ENCODE assay signal across 17 cellular contexts in genomic region chr7:2823124-2823523, GRCh38. TPM values are rescaled to one million over a fixed set of nuclear protein-coding genes. Genes with fewer than 3 reads are reported as not detected.
DNase-seq lines count a peak whose midpoint lies in the region; ATAC-seq and TF ChIP-seq lines count a peak whose summit lies in the region.
"Had no signal": no experiment of that assay in that cellular context is flagged by ENCODE, and none has a peak within 500 bp of the region (broad histone marks: within the 10 kb centered on the region; RNA-seq: fewer than 3 reads in every experiment).

No MANE protein-coding gene starts in this region.

- whole genome bisulfite sequencing in mammary epithelial cell (ENCODE audit: low coverage, missing lambda C conversion rate) = 92% methylated on average over 5 of the region's 6 CpGs

- no peaks in the 10 kb centered on the region for H3K9me3 Mint-ChIP-seq in stimulated activated memory B cell treated with anti-CD40 and anti-IgM and Interleukin-4, amounts not matched to agents 10 μg/mL and 1 μg/mL and 100 μg/mL, for 72 hours
- H3K9me3 Mint-ChIP-seq in activated naive CD8-positive, alpha-beta T cell treated with anti-CD3 and anti-CD28 coated beads for 36 hours = no peaks in the 10 kb centered on the region
- H3K9me3 Mint-ChIP-seq: CD4-positive, alpha-beta T cell; stimulated activated naive CD8-positive, alpha-beta T cell treated with anti-CD3 and anti-CD28 coated beads, Interleukin-15, Interleukin-2, amounts not matched to agents 100 ng/mL and 50 ng/mL, for 24 hours; T-helper 2 cell treated with Interferon-gamma antibody and Interleukin-4, amounts not matched to agents 5 μg/mL and 100 μg/mL, for 36 hours had no signal

- intact Hi-C loops in mammary epithelial cell (cut with micrococcal nuclease) = loop anchor here (5.0 kb wide), 1 partner anchor 49 kb away; no protein-coding TSS in a partner anchor

- H3K4me3 ChIP-seq in mammary epithelial cell (replicated peaks in 1 of 3; ENCODE audit: insufficient read depth in 1 of 3, low read depth in 2 of 3, low read length in 3 of 3) (no peak overlapping the region), iPS-15b (ENCODE audit: low read depth, low read length) (no peak overlapping the region)
- no peak overlapping the region for H3K4me3 ChIP-seq in effector memory CD4-positive, alpha-beta T cell (ENCODE audit: insufficient read depth, low read depth, low read length, poor library complexity, severe bottlenecking)

- peak overlapping the region; percentile 99 for H3K27ac Mint-ChIP-seq in stimulated activated memory B cell treated with anti-CD40 and anti-IgM and Interleukin-4, amounts not matched to agents 10 μg/mL and 1 μg/mL and 100 μg/mL, for 72 hours
- H3K27ac Mint-ChIP-seq in activated naive CD8-positive, alpha-beta T cell treated with anti-CD3 and anti-CD28 coated beads for 36 hours = no peak overlapping the region
- H3K27ac Mint-ChIP-seq: activated CD8-positive, alpha-beta T cell treated with anti-CD3 and anti-CD28 coated beads, Interleukin-2, amount 10 ng/mL, durations not matched to agents 7 days and 5 days; CD4-positive, alpha-beta T cell; stimulated activated naive CD8-positive, alpha-beta T cell treated with anti-CD3 and anti-CD28 coated beads, Interleukin-15, Interleukin-2, amounts not matched to agents 100 ng/mL and 50 ng/mL, for 24 hours; T-helper 2 cell treated with Interferon-gamma antibody and Interleukin-4, amounts not matched to agents 5 μg/mL and 100 μg/mL, for 36 hours had no signal

- peak overlapping the region; percentile 92 for H3K27ac ChIP-seq in mammary epithelial cell (ENCODE audit: insufficient read depth, low read depth, low read length)
- H3K27ac ChIP-seq in effector memory CD4-positive, alpha-beta T cell (ENCODE audit: insufficient read depth, low read length, poor library complexity, severe bottlenecking) = no peak overlapping the region

- H3K27me3 ChIP-seq in mammary epithelial cell (ENCODE audit: insufficient read depth, low read length) (no peaks in the 10 kb centered on the region), iPS-15b (ENCODE audit: control insufficient read depth, insufficient read depth, low read length) (no peaks in the 10 kb centered on the region)
- H3K27me3 ChIP-seq in effector memory CD4-positive, alpha-beta T cell (replicated peaks; ENCODE audit: control insufficient read depth, insufficient read depth, low read length, poor library complexity, severe bottlenecking) = no peaks in the 10 kb centered on the region

- peaks cover 45% of the 10 kb centered on the region for H3K36me3 Mint-ChIP-seq in stimulated activated memory B cell treated with anti-CD40 and anti-IgM and Interleukin-4, amounts not matched to agents 10 μg/mL and 1 μg/mL and 100 μg/mL, for 72 hours
- peaks cover 2% of the 10 kb centered on the region for H3K36me3 Mint-ChIP-seq in activated naive CD8-positive, alpha-beta T cell treated with anti-CD3 and anti-CD28 coated beads for 36 hours

- DNase-seq in NCI-H187 treated with DMSO at 0.1 percent for 48 hours (lab: John Stamatoyannopoulos, UW) (peak; percentile 17), mammary epithelial cell (no peak), NCI-H128 (lab: John Stamatoyannopoulos, UW; ENCODE audit: unreplicated experiment) (no peak)
- no peak for DNase-seq in activated naive CD8-positive, alpha-beta T cell treated with anti-CD3 and anti-CD28 coated beads for 36 hours
- DNase-seq in effector memory CD4-positive, alpha-beta T cell = no peak
- DNase-seq: activated CD8-positive, alpha-beta T cell treated with anti-CD3 and anti-CD28 coated beads, Interleukin-2, amount 10 ng/mL, durations not matched to agents 7 days and 5 days; activated gamma-delta T cell treated with Interleukin-2 at 50 U/mL for 16 hours; CD4-positive, alpha-beta T cell; NCI-H1048; NCI-H2227 treated with DMSO at 0.1 percent for 48 hours; OCI-M1; stimulated activated CD4-positive, alpha-beta T cell treated with anti-CD3 and anti-CD28 coated beads, Interleukin-4, amount 100 ng/mL, for 24 hours had no signal

- in situ Hi-C loops in mammary epithelial cell (cut with MboI; ENCODE audit: low sequenced_read_pairs in 2 of 2) = no loop called here

- H4K20me1 ChIP-seq in mammary epithelial cell (ENCODE audit: insufficient read depth, low read length) = no peaks in the 10 kb centered on the region

- dilution Hi-C loops in mammary epithelial cell (cut with HindIII; ENCODE audit: low sequenced_read_pairs) = no loop called here

- H3K4me1 ChIP-seq in mammary epithelial cell (ENCODE audit: insufficient read depth, low read length) (peaks cover 47% of the 10 kb centered on the region), iPS-15b (ENCODE audit: control insufficient read depth, insufficient read depth, low read length) (peaks cover 65% of the 10 kb centered on the region)
- no peaks in the 10 kb centered on the region for H3K4me1 ChIP-seq in effector memory CD4-positive, alpha-beta T cell (ENCODE audit: control insufficient read depth, insufficient read depth, low read length, poor library complexity, severe bottlenecking)

- no peaks in the 10 kb centered on the region for H3K27me3 Mint-ChIP-seq in stimulated activated memory B cell treated with anti-CD40 and anti-IgM and Interleukin-4, amounts not matched to agents 10 μg/mL and 1 μg/mL and 100 μg/mL, for 72 hours
- H3K27me3 Mint-ChIP-seq in activated naive CD8-positive, alpha-beta T cell treated with anti-CD3 and anti-CD28 coated beads for 36 hours = no peaks in the 10 kb centered on the region
- H3K27me3 Mint-ChIP-seq: CD4-positive, alpha-beta T cell; stimulated activated naive CD8-positive, alpha-beta T cell treated with anti-CD3 and anti-CD28 coated beads, Interleukin-15, Interleukin-2, amounts not matched to agents 100 ng/mL and 50 ng/mL, for 24 hours had no signal

- H3K79me2 ChIP-seq in mammary epithelial cell (ENCODE audit: insufficient read depth, low read length) = peaks cover 76% of the 10 kb centered on the region

- H3K4me2 ChIP-seq in mammary epithelial cell (ENCODE audit: insufficient read depth, low read depth, low read length) = no peak overlapping the region

- H3K9me3 ChIP-seq in mammary epithelial cell (replicated peaks; ENCODE audit: insufficient read depth, low read length) (no peaks in the 10 kb centered on the region), iPS-15b (ENCODE audit: control insufficient read depth, insufficient read depth, low read length) (no peaks in the 10 kb centered on the region)
- no peaks in the 10 kb centered on the region for H3K9me3 ChIP-seq in effector memory CD4-positive, alpha-beta T cell (ENCODE audit: control insufficient read depth, low read length)

- H3K9ac ChIP-seq in mammary epithelial cell (ENCODE audit: insufficient read depth, low read length) (no peak overlapping the region), iPS-15b (ENCODE audit: low read depth, low read length) (peak overlapping the region; percentile 14)

- no peaks in the 10 kb centered on the region for H3K36me3 ChIP-seq in mammary epithelial cell (ENCODE audit: insufficient read depth, low read length)
- H3K36me3 ChIP-seq in iPS-15b (ENCODE audit: control insufficient read depth, insufficient read depth, low read length) = no peaks in the 10 kb centered on the region
- H3K36me3 ChIP-seq in effector memory CD4-positive, alpha-beta T cell (ENCODE audit: control insufficient read depth, insufficient read depth, low read length) = no peaks in the 10 kb centered on the region

- ATAC-seq in stimulated activated memory B cell treated with anti-CD40 and anti-IgM and Interleukin-4, amounts not matched to agents 10 μg/mL and 1 μg/mL and 100 μg/mL, for 72 hours = no peak
- ATAC-seq in GM18505 (IDR thresholded peaks at IDR 0.05; ENCODE audit: unreplicated experiment) = no peak
- ATAC-seq: activated CD8-positive, alpha-beta T cell treated with anti-CD3 and anti-CD28 coated beads, Interleukin-2, amount 10 ng/mL, durations not matched to agents 7 days and 5 days had no signal

- no TSS peak for BruUV-seq in mammary epithelial cell (replicated peaks; lab: Mats Ljungman, UMichigan)

- no peak for TF ChIP-seq CTCF in mammary epithelial cell (conservative IDR thresholded peaks at IDR 0.05 in 1 of 2, IDR thresholded peaks at IDR 0.05 in 1 of 2; ENCODE audit: extremely low read depth in 1 of 2, insufficient read depth in 1 of 2, low read depth in 1 of 2, low read length in 2 of 2)

- CTCF ChIA-PET in mammary epithelial cell (lab: Charles Lee; ENCODE audit: low non-redundant PET) = interaction anchor here (0.7 kb wide), 1 partner anchor 79 kb away, joined by 3 read pairs; no protein-coding TSS in a partner anchor

- no peak for TF ChIP-seq POLR2A in GM18505 (IDR thresholded peaks at IDR 0.05; ENCODE audit: borderline replicate concordance, extremely low read depth, insufficient read depth, insufficient read length)

- no peak overlapping the region for H3K4me3 Mint-ChIP-seq in stimulated activated memory B cell treated with anti-CD40 and anti-IgM and Interleukin-4, amounts not matched to agents 10 μg/mL and 1 μg/mL and 100 μg/mL, for 72 hours
- no peak overlapping the region for H3K4me3 Mint-ChIP-seq in activated naive CD8-positive, alpha-beta T cell treated with anti-CD3 and anti-CD28 coated beads for 36 hours
- H3K4me3 Mint-ChIP-seq: activated CD8-positive, alpha-beta T cell treated with anti-CD3 and anti-CD28 coated beads, Interleukin-2, amount 10 ng/mL, durations not matched to agents 7 days and 5 days; CD4-positive, alpha-beta T cell; stimulated activated naive CD8-positive, alpha-beta T cell treated with anti-CD3 and anti-CD28 coated beads, Interleukin-15, Interleukin-2, amounts not matched to agents 100 ng/mL and 50 ng/mL, for 24 hours; T-helper 2 cell treated with Interferon-gamma antibody and Interleukin-4, amounts not matched to agents 5 μg/mL and 100 μg/mL, for 36 hours had no signal

- H3K4me1 Mint-ChIP-seq in stimulated activated memory B cell treated with anti-CD40 and anti-IgM and Interleukin-4, amounts not matched to agents 10 μg/mL and 1 μg/mL and 100 μg/mL, for 72 hours = peaks cover 91% of the 10 kb centered on the region
- peaks cover 44% of the 10 kb centered on the region for H3K4me1 Mint-ChIP-seq in activated naive CD8-positive, alpha-beta T cell treated with anti-CD3 and anti-CD28 coated beads for 36 hours

- H2AFZ ChIP-seq in mammary epithelial cell (ENCODE audit: low read depth, low read length) = no peak overlapping the region

RNA-seq across cellular contexts. Expression of gene GNA12, which starts 21.0 kb away (rescaled TPM):
- 10 to 100 TPM; 26.2 to 46.0 TPM for total RNA-seq in mammary epithelial cell
- polyA plus RNA-seq in mammary epithelial cell = 67.7 TPM
- polyA minus RNA-seq in mammary epithelial cell = 60.6 TPM
- total RNA-seq in activated naive CD8-positive, alpha-beta T cell treated with anti-CD3 and anti-CD28 coated beads for 36 hours = 10 to 100 TPM; 15.1 to 17.9 TPM
